ENCODE assay signal across 21 cellular contexts in the genomic region with DNA sequence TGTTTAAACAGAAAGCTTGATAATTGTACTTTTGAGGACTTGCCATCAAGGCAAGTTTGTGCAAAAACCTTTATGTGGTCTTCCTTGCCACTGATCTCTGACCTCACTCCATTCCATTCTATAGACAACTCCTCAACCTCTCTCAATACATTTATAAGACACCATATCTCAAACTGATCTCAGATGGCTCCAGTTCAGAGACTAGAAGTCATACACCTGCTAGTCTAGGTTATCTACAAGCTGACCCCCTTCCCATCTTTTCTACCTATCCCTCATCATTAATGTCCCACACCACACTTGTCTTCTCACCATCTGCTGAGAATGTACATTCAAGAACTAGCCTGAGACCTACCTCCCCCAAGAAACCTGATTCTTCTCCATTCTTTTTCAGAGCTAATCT.
A peak's percentile ranks its signal among the peaks of the same experiment; 100 is the strongest.
DNase-seq lines count a peak whose midpoint lies in the region; ATAC-seq and TF ChIP-seq lines count a peak whose summit lies in the region.
"Had no signal": no experiment of that assay in that cellular context is flagged by ENCODE, and none has a peak within 500 bp of the region (broad histone marks: within the 10 kb centered on the region; RNA-seq: fewer than 3 reads in every experiment).

No MANE protein-coding gene starts in this region.

- peaks cover 76% of the 10 kb centered on the region for H3K4me1 Mint-ChIP-seq in activated T-cell treated with anti-CD3 and anti-CD28 coated beads, Interleukin-2, amount 50 U/mL, for 72 hours (ENCODE audit: low read depth)
- H3K4me1 Mint-ChIP-seq in activated T-cell treated with anti-CD3 and anti-CD28 coated beads, Interleukin-2, amount 50 U/mL, for 4 hours (ENCODE audit: low read depth): peaks cover 70% of the 10 kb centered on the region
- peaks cover 40% of the 10 kb centered on the region for H3K4me1 Mint-ChIP-seq in activated T-helper 17 cell treated with anti-CD3 and anti-CD28 coated beads, Interleukin-2, amount 50 U/mL, for 72 hours

- TF ChIP-seq CTCF in spleen (IDR thresholded peaks at IDR 0.05 in 8 of 11, conservative IDR thresholded peaks at IDR 0.05 in 3 of 11) (no peak), lower leg skin (IDR thresholded peaks at IDR 0.05) (no peak)

- intact Hi-C loops in spleen (cut with DNase I; ENCODE audit: low total_unique reads): no loop called here
- intact Hi-C loops in lower leg skin (cut with DNase I; ENCODE audit: low total_unique reads): no loop called here

- peaks cover 0 to 83% (median 44%) of the 10 kb centered on the region in 6 donors for H3K4me1 ChIP-seq in spleen
- H3K4me1 ChIP-seq: right lobe of liver, upper lobe of right lung had no signal

- TF ChIP-seq POLR2A in spleen (IDR thresholded peaks at IDR 0.05) (no peak), lower leg skin (IDR thresholded peaks at IDR 0.05) (no peak)

- no peaks in the 10 kb centered on the region for H3K27me3 ChIP-seq in spleen (replicated peaks in 1 of 7)
- H3K27me3 ChIP-seq: esophagus squamous epithelium, right lobe of liver, stomach, upper lobe of right lung had no signal

- no peak overlapping the region for H3K27ac Mint-ChIP-seq in activated T-cell treated with anti-CD3 and anti-CD28 coated beads, Interleukin-2, amount 50 U/mL, for 72 hours
- peak overlapping the region; percentile 95 for H3K27ac Mint-ChIP-seq in activated T-helper 17 cell treated with anti-CD3 and anti-CD28 coated beads, Interleukin-2, amount 50 U/mL, for 72 hours

- H3K4me3 Mint-ChIP-seq in activated T-cell treated with anti-CD3 and anti-CD28 coated beads, Interleukin-2, amount 50 U/mL, for 72 hours: peak overlapping the region; percentile 8 to 23
- no peak overlapping the region for H3K4me3 Mint-ChIP-seq in activated T-cell treated with anti-CD3 and anti-CD28 coated beads, Interleukin-2, amount 50 U/mL, for 4 hours
- H3K4me3 Mint-ChIP-seq in activated T-helper 17 cell treated with anti-CD3 and anti-CD28 coated beads, Interleukin-2, amount 50 U/mL, for 72 hours: peak overlapping the region; percentile 68

- no peak for ATAC-seq in activated T-cell treated with anti-CD3 and anti-CD28 coated beads, Interleukin-2, amount 50 U/mL, for 72 hours (replicated peaks in 1 of 2)
- ATAC-seq in activated T-cell treated with anti-CD3 and anti-CD28 coated beads, Interleukin-2, amount 50 U/mL, for 4 hours: no peak
- ATAC-seq in HG03354 (IDR thresholded peaks at IDR 0.05; ENCODE audit: poor library complexity, severe bottlenecking, unreplicated experiment) (peak; percentile 2), GM18870 (IDR thresholded peaks at IDR 0.05; ENCODE audit: unreplicated experiment) (no peak)
- ATAC-seq in activated T-helper 17 cell treated with anti-CD3 and anti-CD28 coated beads, Interleukin-2, amount 50 U/mL, for 72 hours (replicated peaks): no peak
- ATAC-seq: left ventricle myocardium superior, right lobe of liver, upper lobe of right lung had no signal

- no peak for DNase-seq in activated T-cell treated with anti-CD3 and anti-CD28 coated beads, Interleukin-2, amount 50 U/mL, for 72 hours
- no peak for DNase-seq in activated T-cell treated with anti-CD3 and anti-CD28 coated beads, Interleukin-2, amount 50 U/mL, for 4 hours
- DNase-seq in spleen: no peak
- no peak for DNase-seq in lower leg skin (ENCODE audit: low spot score in 2 of 2)
- no peak for DNase-seq in pons (ENCODE audit: low spot score)
- DNase-seq: activated CD8-positive, alpha-beta memory T cell treated with anti-CD3 and anti-CD28 coated beads, Interleukin-2, amount 50 U/mL, for 4 hours; EL; esophagus squamous epithelium; Kasumi-1; left ventricle myocardium superior; NCI-H1092 treated with DMSO at 0.1 percent for 48 hours; NCI-H2107; NCI-H526; OCI-M1; right lobe of liver; SIG-M5; stomach; upper lobe of right lung had no signal

- no peaks in the 10 kb centered on the region for H3K27me3 Mint-ChIP-seq in activated T-cell treated with anti-CD3 and anti-CD28 coated beads, Interleukin-2, amount 50 U/mL, for 72 hours (ENCODE audit: low read depth)
- H3K27me3 Mint-ChIP-seq in activated T-cell treated with anti-CD3 and anti-CD28 coated beads, Interleukin-2, amount 50 U/mL, for 4 hours (ENCODE audit: low read depth): no peaks in the 10 kb centered on the region
- no peaks in the 10 kb centered on the region for H3K27me3 Mint-ChIP-seq in activated T-helper 17 cell treated with anti-CD3 and anti-CD28 coated beads, Interleukin-2, amount 50 U/mL, for 72 hours

- H3K36me3 ChIP-seq in spleen: no peaks in the 10 kb centered on the region
- H3K36me3 ChIP-seq: right lobe of liver, upper lobe of right lung had no signal

- H3K27ac ChIP-seq in spleen: peak overlapping the region in 7 of 8 donors; percentile 17 to 89 (median 70)
- H3K27ac ChIP-seq: esophagus squamous epithelium, right lobe of liver, upper lobe of right lung had no signal

- H3K9me3 Mint-ChIP-seq in activated T-cell treated with anti-CD3 and anti-CD28 coated beads, Interleukin-2, amount 50 U/mL, for 72 hours: no peaks in the 10 kb centered on the region
- no peaks in the 10 kb centered on the region for H3K9me3 Mint-ChIP-seq in activated T-cell treated with anti-CD3 and anti-CD28 coated beads, Interleukin-2, amount 50 U/mL, for 4 hours
- H3K9me3 Mint-ChIP-seq in activated T-helper 17 cell treated with anti-CD3 and anti-CD28 coated beads, Interleukin-2, amount 50 U/mL, for 72 hours: no peaks in the 10 kb centered on the region

- peaks cover 3 to 25% of the 10 kb centered on the region in 2 donors for H3K36me3 Mint-ChIP-seq in activated T-cell treated with anti-CD3 and anti-CD28 coated beads, Interleukin-2, amount 50 U/mL, for 72 hours (ENCODE audit: insufficient read depth in 2 of 2)
- H3K36me3 Mint-ChIP-seq in activated T-cell treated with anti-CD3 and anti-CD28 coated beads, Interleukin-2, amount 50 U/mL, for 4 hours (ENCODE audit: insufficient read depth): peaks cover 16% of the 10 kb centered on the region
- peaks cover 45% of the 10 kb centered on the region for H3K36me3 Mint-ChIP-seq in activated T-helper 17 cell treated with anti-CD3 and anti-CD28 coated beads, Interleukin-2, amount 50 U/mL, for 72 hours (ENCODE audit: low read depth)

- H3K4me3 ChIP-seq in spleen (no peak overlapping the region), lower leg skin (ENCODE audit: low read depth, poor library complexity, severe bottlenecking) (no peak overlapping the region)
- H3K4me3 ChIP-seq: esophagus squamous epithelium, right lobe of liver, stomach, upper lobe of right lung had no signal

- H3K9me3 ChIP-seq in spleen: no peaks in the 10 kb centered on the region
- H3K9me3 ChIP-seq: esophagus squamous epithelium, right lobe of liver, stomach, upper lobe of right lung had no signal
